27 cellular contexts compared by ENCODE assay signal in genomic region chr18:5339202-5339834, GRCh38.
"Had no signal": no experiment of that assay in that cellular context is flagged by ENCODE, and none has a peak within 500 bp of the region (broad histone marks: within the 10 kb centered on the region; RNA-seq: fewer than 3 reads in every experiment).

No MANE protein-coding gene starts in this region.

- H3K36me3 ChIP-seq: stomach, suprapubic skin, thoracic aorta, thyroid gland, tibial artery, tibial nerve, transverse colon, upper lobe of left lung, upper lobe of right lung, uterus, vagina had no signal

- H3K27me3 ChIP-seq: stomach, suprapubic skin, testis, thyroid gland, tibial artery, tibial nerve, transverse colon, upper lobe of left lung, upper lobe of right lung, uterus, vagina had no signal

- H3K4me1 ChIP-seq: stomach, suprapubic skin, testis, thyroid gland, tibial artery, tibial nerve, transverse colon, upper lobe of left lung, upper lobe of right lung, uterus, vagina had no signal

- H3K4me3 ChIP-seq: stomach, suprapubic skin, testis, thoracic aorta, thyroid gland, tibial artery, tibial nerve, transverse colon, upper lobe of left lung, upper lobe of right lung, uterus, vagina had no signal

- ATAC-seq: stimulated activated effector memory CD8-positive, alpha-beta T cell treated with anti-CD3 and anti-CD28 coated beads, Interleukin-12 subunit alpha, Interleukin-12 subunit beta, amount 100 ng/mL, for 72 hours; stimulated activated memory B cell treated with anti-CD40 and anti-IgM and Interleukin-4, amounts not matched to agents 10 μg/mL and 1 μg/mL and 100 μg/mL, for 72 hours; stimulated activated naive B cell treated with anti-CD40 and anti-IgM and Interleukin-4, amounts not matched to agents 10 μg/mL and 1 μg/mL and 100 μg/mL, for 72 hours; stimulated activated naive CD8-positive, alpha-beta T cell treated with anti-CD3 and anti-CD28 coated beads, Interleukin-15, amount 100 ng/mL, for 72 hours; stimulated activated naive CD8-positive, alpha-beta T cell treated with anti-CD3 and anti-CD28 coated beads, Interleukin-15, Interleukin-2, amounts not matched to agents 100 U/mL and 50 U/mL, for 24 hours; upper lobe of right lung had no signal

- FAIRE-seq: urothelium cell line had no signal

- H3K9me3 ChIP-seq: suprapubic skin, testis, thoracic aorta, thyroid gland, tibial artery, tibial nerve, transverse colon, upper lobe of left lung, upper lobe of right lung, uterus, vagina had no signal

- DNase-seq: stimulated activated CD4-positive, alpha-beta T cell treated with anti-CD3 and anti-CD28 coated beads, Interleukin-2, amount 100 ng/mL, for 48 hours; stimulated activated CD4-positive, alpha-beta T cell treated with anti-CD3 and anti-CD28 coated beads, Interleukin-4, amount 100 ng/mL, for 1 hour; stimulated activated CD4-positive, alpha-beta T cell treated with anti-CD3 and anti-CD28 coated beads, Interleukin-4, amount 100 ng/mL, for 24 hours; stimulated activated CD4-positive, alpha-beta T cell treated with anti-CD3 and anti-CD28 coated beads, Interleukin-4, amount 100 ng/mL, for 4 hours; stimulated activated CD8-positive, alpha-beta memory T cell treated with anti-CD3 and anti-CD28 coated beads, Interleukin-4, amount 100 ng/mL, for 48 hours; stimulated activated naive B cell treated with anti-CD40 and anti-IgM and Interleukin-4, amounts not matched to agents 10 μg/mL and 1 μg/mL and 100 μg/mL, for 72 hours; stimulated activated naive CD4-positive, alpha-beta T cell; stimulated activated naive CD4-positive, alpha-beta T cell treated with Interleukin-2 at 50 U/mL for 16 hours; stimulated activated naive CD8-positive, alpha-beta T cell treated with anti-CD3 and anti-CD28 coated beads, Interleukin-15, amount 100 ng/mL, for 72 hours; stimulated activated naive CD8-positive, alpha-beta T cell treated with anti-CD3 and anti-CD28 coated beads, Interleukin-15, Interleukin-2, amounts not matched to agents 100 U/mL and 50 U/mL, for 24 hours; stomach; substantia nigra; testis; thyroid gland; tibial artery; transverse colon; trophoblast cell; upper lobe of left lung; upper lobe of right lung; uterus had no signal

- H3K27ac ChIP-seq: stomach, suprapubic skin, testis, thoracic aorta, thyroid gland, tibial artery, tibial nerve, transverse colon, upper lobe of left lung, upper lobe of right lung, uterus, vagina had no signal
